ENCODE assay signal across 28 cellular contexts in genomic region chr4:81960968-81961367, GRCh38.
"Had no signal": no experiment of that assay in that cellular context is flagged by ENCODE, and none has a peak within 500 bp of the region (broad histone marks: within the 10 kb centered on the region; RNA-seq: fewer than 3 reads in every experiment).

No MANE protein-coding gene starts in this region.

- H3K4me1 Mint-ChIP-seq: activated CD4-positive, alpha-beta memory T cell treated with anti-CD3 and anti-CD28 coated beads, Interleukin-2, amount 10 ng/mL, durations not matched to agents 7 days and 5 days had no signal

- H3K36me3 ChIP-seq: ascending aorta, breast epithelium, cardiac muscle cell, colonic mucosa, esophagus squamous epithelium had no signal

- H3K27ac ChIP-seq: ascending aorta, breast epithelium, colonic mucosa, esophagus squamous epithelium had no signal

- H3K27me3 Mint-ChIP-seq: activated CD4-positive, alpha-beta memory T cell treated with anti-CD3 and anti-CD28 coated beads, Interleukin-2, amount 10 ng/mL, durations not matched to agents 7 days and 5 days; activated CD4-positive, alpha-beta T cell treated with anti-CD3 and anti-CD28 coated beads, Interleukin-2, amount 10 ng/mL, durations not matched to agents 7 days and 5 days; activated naive CD4-positive, alpha-beta T cell treated with anti-CD3 and anti-CD28 coated beads, Interleukin-2, amount 10 ng/mL, durations not matched to agents 7 days and 5 days had no signal

- H3K4me3 Mint-ChIP-seq: activated CD4-positive, alpha-beta memory T cell treated with anti-CD3 and anti-CD28 coated beads, Interleukin-2, amount 10 ng/mL, durations not matched to agents 7 days and 5 days; activated CD4-positive, alpha-beta T cell treated with anti-CD3 and anti-CD28 coated beads for 36 hours; activated CD4-positive, alpha-beta T cell treated with anti-CD3 and anti-CD28 coated beads, Interleukin-2, amount 10 ng/mL, durations not matched to agents 7 days and 5 days; activated naive CD4-positive, alpha-beta T cell treated with anti-CD3 and anti-CD28 coated beads, Interleukin-2, amount 10 ng/mL, durations not matched to agents 7 days and 5 days; activated naive CD8-positive, alpha-beta T cell treated with anti-CD3 and anti-CD28 coated beads, Interleukin-2, amount 10 ng/mL, durations not matched to agents 7 days and 5 days; activated T-cell treated with anti-CD3 and anti-CD28 coated beads, Interleukin-2, amount 50 U/mL, for 24 hours; activated T-cell treated with anti-CD3 and anti-CD28 coated beads, Interleukin-2, amount 50 U/mL, for 72 hours; brain had no signal

- H3K36me3 Mint-ChIP-seq: activated naive CD4-positive, alpha-beta T cell treated with anti-CD3 and anti-CD28 coated beads, Interleukin-2, amount 10 ng/mL, durations not matched to agents 7 days and 5 days; activated naive CD4-positive, alpha-beta T cell treated with anti-CD3 and anti-CD28 coated beads, Interleukin-2, amount 50 U/mL, for 72 hours; activated naive CD8-positive, alpha-beta T cell treated with anti-CD3 and anti-CD28 coated beads, Interleukin-2, amount 10 ng/mL, durations not matched to agents 7 days and 5 days; brain had no signal

- H3K4me1 ChIP-seq: ascending aorta, breast epithelium, colonic mucosa, esophagus squamous epithelium had no signal

- ATAC-seq: activated CD4-positive, alpha-beta T cell treated with anti-CD3 and anti-CD28 coated beads for 36 hours; activated naive CD4-positive, alpha-beta T cell treated with anti-CD3 and anti-CD28 coated beads, Interleukin-2, amount 50 U/mL, for 72 hours; activated T-cell treated with anti-CD3 and anti-CD28 coated beads, Interleukin-2, amount 50 U/mL, for 72 hours had no signal

- H3K27ac Mint-ChIP-seq: activated CD4-positive, alpha-beta memory T cell treated with anti-CD3 and anti-CD28 coated beads, Interleukin-2, amount 10 ng/mL, durations not matched to agents 7 days and 5 days; activated CD4-positive, alpha-beta T cell treated with anti-CD3 and anti-CD28 coated beads for 36 hours; activated CD4-positive, alpha-beta T cell treated with anti-CD3 and anti-CD28 coated beads, Interleukin-2, amount 10 ng/mL, durations not matched to agents 7 days and 5 days; activated naive CD4-positive, alpha-beta T cell treated with anti-CD3 and anti-CD28 coated beads, Interleukin-2, amount 10 ng/mL, durations not matched to agents 7 days and 5 days; activated naive CD4-positive, alpha-beta T cell treated with anti-CD3 and anti-CD28 coated beads, Interleukin-2, amount 50 U/mL, for 72 hours; activated naive CD8-positive, alpha-beta T cell treated with anti-CD3 and anti-CD28 coated beads, Interleukin-2, amount 10 ng/mL, durations not matched to agents 7 days and 5 days; activated T-cell treated with anti-CD3 and anti-CD28 coated beads, Interleukin-2, amount 50 U/mL, for 24 hours; activated T-cell treated with anti-CD3 and anti-CD28 coated beads, Interleukin-2, amount 50 U/mL, for 72 hours had no signal

- H3K9me3 ChIP-seq: ascending aorta, breast epithelium, colonic mucosa, esophagus squamous epithelium had no signal

- DNase-seq: activated CD4-positive, alpha-beta memory T cell treated with anti-CD3 and anti-CD28 coated beads, Interleukin-2, amount 10 ng/mL, durations not matched to agents 7 days and 5 days; activated CD4-positive, alpha-beta T cell treated with anti-CD3 and anti-CD28 coated beads for 36 hours; activated CD4-positive, alpha-beta T cell treated with anti-CD3 and anti-CD28 coated beads, Interleukin-2, amount 10 ng/mL, durations not matched to agents 7 days and 5 days; activated CD4-positive, alpha-beta T cell treated with anti-CD3 and anti-CD28 coated beads, Interleukin-2, amount 50 U/mL, for 4 hours; activated CD4-positive, CD25-positive, alpha-beta regulatory T cell; activated CD4-positive, CD25-positive, alpha-beta regulatory T cell treated with anti-CD3 and anti-CD28 coated beads, Interleukin-2, amount 50 U/mL, for 72 hours; activated CD8-positive, alpha-beta memory T cell treated with anti-CD3 and anti-CD28 coated beads, Interleukin-2, amount 50 U/mL, for 48 hours; activated gamma-delta T cell; activated naive CD4-positive, alpha-beta T cell; activated naive CD4-positive, alpha-beta T cell treated with anti-CD3 and anti-CD28 coated beads, Interleukin-2, amount 10 ng/mL, durations not matched to agents 7 days and 5 days; activated naive CD8-positive, alpha-beta T cell treated with anti-CD3 and anti-CD28 coated beads, Interleukin-2, amount 10 ng/mL, durations not matched to agents 7 days and 5 days; activated T-cell treated with anti-CD3 and anti-CD28 coated beads for 4 hours; activated T-cell treated with anti-CD3 and anti-CD28 coated beads, Interleukin-2, amount 50 U/mL, for 24 hours; activated T-cell treated with anti-CD3 and anti-CD28 coated beads, Interleukin-2, amount 50 U/mL, for 72 hours; central memory CD4-positive, alpha-beta T cell; cerebellar nuclear complex; colonic mucosa; effector CD8-positive, alpha-beta T cell; erythroblast; esophagus squamous epithelium; foreskin melanocyte; head of caudate nucleus; T-helper 2 cell had no signal

- H3K27me3 ChIP-seq: ascending aorta, breast epithelium, cardiac muscle cell, colonic mucosa, esophagus squamous epithelium had no signal

- H3K4me3 ChIP-seq: ascending aorta, breast epithelium, cardiac muscle cell, colonic mucosa, esophagus squamous epithelium had no signal

- H3K9me3 Mint-ChIP-seq: activated CD4-positive, alpha-beta memory T cell treated with anti-CD3 and anti-CD28 coated beads, Interleukin-2, amount 10 ng/mL, durations not matched to agents 7 days and 5 days; activated CD4-positive, alpha-beta T cell treated with anti-CD3 and anti-CD28 coated beads, Interleukin-2, amount 10 ng/mL, durations not matched to agents 7 days and 5 days; activated naive CD4-positive, alpha-beta T cell treated with anti-CD3 and anti-CD28 coated beads, Interleukin-2, amount 10 ng/mL, durations not matched to agents 7 days and 5 days; activated naive CD4-positive, alpha-beta T cell treated with anti-CD3 and anti-CD28 coated beads, Interleukin-2, amount 50 U/mL, for 72 hours; activated T-cell treated with anti-CD3 and anti-CD28 coated beads, Interleukin-2, amount 50 U/mL, for 24 hours; activated T-cell treated with anti-CD3 and anti-CD28 coated beads, Interleukin-2, amount 50 U/mL, for 72 hours; brain had no signal
